In genomic region chr20:11364736-11365135, GRCh38 we compare ENCODE assay signal across 32 cellular contexts.
DNase-seq lines count a peak whose midpoint lies in the region; ATAC-seq, FAIRE-seq and TF ChIP-seq lines count a peak whose summit lies in the region.
"Had no signal": no experiment of that assay in that cellular context is flagged by ENCODE, and none has a peak within 500 bp of the region (broad histone marks: within the 10 kb centered on the region; RNA-seq: fewer than 3 reads in every experiment).

No MANE protein-coding gene starts in this region.

- dilution Hi-C loops in IMR-90 (cut with HindIII; ENCODE audit: low sequenced_read_pairs, unreplicated experiment), result no loop called here

- H4K5ac ChIP-seq in IMR-90 (ENCODE audit: low read depth, low read length), result no peak overlapping the region

- TF ChIP-seq RAD21 in A549 (conservative IDR thresholded peaks at IDR 0.05 in 1 of 2, IDR thresholded peaks at IDR 0.05 in 1 of 2) (no peak), IMR-90 (IDR thresholded peaks at IDR 0.05; ENCODE audit: low read length) (no peak)

- in situ Hi-C loops in IMR-90 (cut with MboI; ENCODE audit: low sequenced_read_pairs), result no loop called here

- H3K27ac ChIP-seq in A549 (no peak overlapping the region), HEK293 (ENCODE audit: extremely low read depth, low read depth, low read length) (no peak overlapping the region), IMR-90 (ENCODE audit: insufficient read depth, low read length) (no peak overlapping the region)
- H3K27ac ChIP-seq: 22Rv1; BLaER1; BLaER1 treated with 17β-estradiol and CSF1 and Interleukin-3, amounts not matched to agents 10 nM and 100 nM; C4-2B had no signal

- BruUV-seq in IMR-90 (replicated peaks; lab: Mats Ljungman, UMichigan), result no TSS peak

- H3K4me3 ChIP-seq in A549 (no peak overlapping the region), HEK293 (ENCODE audit: low read depth, low read length) (no peak overlapping the region), IMR-90 (ENCODE audit: insufficient read depth, low read depth, low read length) (no peak overlapping the region)
- H3K4me3 ChIP-seq: BLaER1; BLaER1 treated with 17β-estradiol and CSF1 and Interleukin-3, amounts not matched to agents 10 nM and 100 nM had no signal

- no peak overlapping the region for H3K56ac ChIP-seq in IMR-90 (ENCODE audit: extremely low read depth, insufficient read depth, low read length)

- no peak overlapping the region for H2AK5ac ChIP-seq in IMR-90 (ENCODE audit: low read depth, low read length)

- H2AFZ ChIP-seq in IMR-90 (replicated peaks; ENCODE audit: low read length, poor library complexity), result no peak overlapping the region

- ATAC-seq in A549, result no peak
- no peak for ATAC-seq in IMR-90 (ENCODE audit: low read depth)
- ATAC-seq in HG03135 (IDR thresholded peaks at IDR 0.05; ENCODE audit: unreplicated experiment), result no peak
- ATAC-seq: CD8-positive, alpha-beta T cell had no signal

- H3K4me2 ChIP-seq in A549 (no peak overlapping the region), IMR-90 (ENCODE audit: low read depth, low read length) (no peak overlapping the region)
- H3K4me2 ChIP-seq: BLaER1; BLaER1 treated with 17β-estradiol and CSF1 and Interleukin-3, amounts not matched to agents 10 nM and 100 nM had no signal

- H2BK5ac ChIP-seq in IMR-90 (ENCODE audit: low read depth, low read length, poor library complexity, severe bottlenecking), result no peak overlapping the region

- no peak overlapping the region for H3K4ac ChIP-seq in IMR-90 (ENCODE audit: low read depth, low read length)

- WGBS in A549 (ENCODE audit: missing lambda C conversion rate), result 86% methylated on average over 5 of the region's 5 CpGs
- no CpG with 5 or more reads among the region's 5 CpGs for WGBS in IMR-90 (ENCODE audit: extremely low coverage in 2 of 2, insufficient read length in 1 of 2), 2 experiments

- CTCF ChIA-PET in A549 (lab: Yijun Ruan, JAX) (no interaction called here), HEK293 (lab: Yijun Ruan, JAX) (interaction anchor here (1.7 kb wide), 1 partner anchor 9 kb away, joined by 3 read pairs; no protein-coding TSS in a partner anchor), IMR-90 (lab: Yijun Ruan, JAX) (no interaction called here)

- H2BK120ac ChIP-seq in IMR-90 (ENCODE audit: low read depth, low read length), result no peak overlapping the region

- no peak for FAIRE-seq in A549 (lab: Jason Lieb, UNC)
- FAIRE-seq: A204.1, D721Med had no signal

- TF ChIP-seq CTCF in A549 (IDR thresholded peaks at IDR 0.05) (no peak), HEK293 (tag by site-specific recombination; IDR thresholded peaks at IDR 0.05) (no peak), IMR-90 (conservative IDR thresholded peaks at IDR 0.05; ENCODE audit: low read depth, low read length) (no peak)

- no peak overlapping the region for H2BK15ac ChIP-seq in IMR-90 (ENCODE audit: low read depth, low read length)

- DNase-seq in A549 (ENCODE audit: low read depth in 1 of 2, low spot score in 1 of 2) (no peak), IMR-90 (no peak), GDM1 (lab: John Stamatoyannopoulos, UW) (no peak), occipital lobe (lab: John Stamatoyannopoulos, UW) (no peak)
- DNase-seq: 8988T; ACHN; AML-193; BE2C; C1 segment of cervical spinal cord; Caco-2; Calu3; CD4-positive, alpha-beta memory T cell; CD4-positive, alpha-beta T cell; CD4-positive, CD25-positive, alpha-beta regulatory T cell; CD8-positive, alpha-beta memory T cell; CD8-positive, alpha-beta T cell; COR-L47; DMS 273 treated with DMSO at 0.1 percent for 48 hours; DMS153; DMS53; DMS79; DMS79 treated with DMSO at 0.1 percent for 48 hours; DND-41; EL had no signal

- H3K27me3 ChIP-seq in IMR-90 (ENCODE audit: control insufficient read depth, insufficient read depth, low read length), result no peaks in the 10 kb centered on the region
- H3K27me3 ChIP-seq: BE2C; BLaER1; BLaER1 treated with 17β-estradiol and CSF1 and Interleukin-3, amounts not matched to agents 10 nM and 100 nM had no signal

- POLR2A ChIA-PET in A549 (lab: Yijun Ruan, JAX) (no interaction called here), HEK293 (lab: Yijun Ruan, JAX) (no interaction called here), IMR-90 (lab: Charles Lee; ENCODE audit: unreplicated experiment) (no interaction called here)

- H4K8ac ChIP-seq in IMR-90 (ENCODE audit: low read depth in 2 of 2, low read length in 2 of 2), result no peak overlapping the region

- H4K91ac ChIP-seq in IMR-90 (ENCODE audit: insufficient read depth, low read depth, low read length), result no peak overlapping the region

- H3K23ac ChIP-seq in IMR-90 (ENCODE audit: low read depth, low read length), result no peak overlapping the region

- H3K14ac ChIP-seq in IMR-90 (replicated peaks; ENCODE audit: low read depth, low read length), result no peak overlapping the region

- intact Hi-C loops in IMR-90 (cut with micrococcal nuclease), result no loop called here

- TF ChIP-seq POLR2A in A549 (IDR thresholded peaks at IDR 0.05; ENCODE audit: low read length) (no peak), IMR-90 (IDR thresholded peaks at IDR 0.05; ENCODE audit: low read depth, low read length) (no peak)

- H2BK20ac ChIP-seq in IMR-90 (ENCODE audit: low read depth, low read length), result peak overlapping the region; percentile 93; the same call in 1 of the 2 replicates

- peaks cover 10% of the 10 kb centered on the region for H3K9me1 ChIP-seq in IMR-90 (ENCODE audit: insufficient read depth, low read length)

- H2AK9ac ChIP-seq in IMR-90 (replicated peaks; ENCODE audit: low read depth, low read length, poor library complexity), result no peak overlapping the region

- H4K20me1 ChIP-seq in IMR-90 (ENCODE audit: insufficient read depth, low read length), result no peaks in the 10 kb centered on the region
- H4K20me1 ChIP-seq: BLaER1; BLaER1 treated with 17β-estradiol and CSF1 and Interleukin-3, amounts not matched to agents 10 nM and 100 nM had no signal

- H3K9me3 ChIP-seq in A549, result peaks cover 5% of the 10 kb centered on the region; the same call in 1 of the 3 replicates
- no peaks in the 10 kb centered on the region for H3K9me3 ChIP-seq in HEK293 (ENCODE audit: control insufficient read depth, insufficient read depth, low read depth, low read length)
- no peaks in the 10 kb centered on the region for H3K9me3 ChIP-seq in IMR-90 (ENCODE audit: control insufficient read depth, insufficient read depth, low read length)
- H3K9me3 ChIP-seq: BE2C; BLaER1; BLaER1 treated with 17β-estradiol and CSF1 and Interleukin-3, amounts not matched to agents 10 nM and 100 nM; Caco-2 had no signal

- no peak overlapping the region for H3K18ac ChIP-seq in IMR-90 (ENCODE audit: low read depth, low read length)

- H3K79me1 ChIP-seq in IMR-90 (ENCODE audit: low read depth in 1 of 2, low read length in 2 of 2), result no peaks in the 10 kb centered on the region

- no peak for TF ChIP-seq EP300 in A549 (IDR thresholded peaks at IDR 0.05)

- no peaks in the 10 kb centered on the region for H3K36me3 ChIP-seq in HEK293 (ENCODE audit: control insufficient read depth in 2 of 2, insufficient read depth in 1 of 2, low read length in 2 of 2)
- H3K36me3 ChIP-seq in IMR-90 (ENCODE audit: control insufficient read depth, insufficient read depth, low read length), result no peaks in the 10 kb centered on the region
- H3K36me3 ChIP-seq: BE2C; BLaER1; BLaER1 treated with 17β-estradiol and CSF1 and Interleukin-3, amounts not matched to agents 10 nM and 100 nM had no signal

- H3K9ac ChIP-seq in IMR-90 (ENCODE audit: low read depth, low read length), result no peak overlapping the region
- H3K9ac ChIP-seq: BLaER1; BLaER1 treated with 17β-estradiol and CSF1 and Interleukin-3, amounts not matched to agents 10 nM and 100 nM had no signal

- no peaks in the 10 kb centered on the region for H3K4me1 ChIP-seq in A549
- H3K4me1 ChIP-seq in HEK293 (ENCODE audit: control insufficient read depth, insufficient read depth, low read length), result no peaks in the 10 kb centered on the region
- H3K4me1 ChIP-seq in IMR-90 (ENCODE audit: control insufficient read depth, insufficient read depth, low read length), result peaks cover 5% of the 10 kb centered on the region; the same call in 1 of the 2 replicates
- H3K4me1 ChIP-seq: BE2C; BLaER1; BLaER1 treated with 17β-estradiol and CSF1 and Interleukin-3, amounts not matched to agents 10 nM and 100 nM; Caco-2 had no signal

TF ChIP-seq in A549, 52 proteins besides CTCF, POLR2A, EP300 and RAD21:
- TF ChIP-seq CBX8 (IDR thresholded peaks at IDR 0.05) (no peak), ZC3H11A (IDR thresholded peaks at IDR 0.05) (peak; percentile 89), HDAC2 (IDR thresholded peaks at IDR 0.05) (no peak)
TF ChIP-seq in A549: peak in this region for 1.

TF ChIP-seq in HEK293, 187 proteins besides CTCF, POLR2A, EP300 and RAD21 (continues in another document):
- no peak for TF ChIP-seq ZSCAN5A (tag by site-specific recombination; IDR thresholded peaks at IDR 0.05)

TF ChIP-seq in IMR-90, 13 proteins besides CTCF, POLR2A, EP300 and RAD21:
- TF ChIP-seq SMC3 (IDR thresholded peaks at IDR 0.05; ENCODE audit: low read depth, low read length), result no peak
